ENCODE assay signal across 29 cellular contexts in the genomic region with DNA sequence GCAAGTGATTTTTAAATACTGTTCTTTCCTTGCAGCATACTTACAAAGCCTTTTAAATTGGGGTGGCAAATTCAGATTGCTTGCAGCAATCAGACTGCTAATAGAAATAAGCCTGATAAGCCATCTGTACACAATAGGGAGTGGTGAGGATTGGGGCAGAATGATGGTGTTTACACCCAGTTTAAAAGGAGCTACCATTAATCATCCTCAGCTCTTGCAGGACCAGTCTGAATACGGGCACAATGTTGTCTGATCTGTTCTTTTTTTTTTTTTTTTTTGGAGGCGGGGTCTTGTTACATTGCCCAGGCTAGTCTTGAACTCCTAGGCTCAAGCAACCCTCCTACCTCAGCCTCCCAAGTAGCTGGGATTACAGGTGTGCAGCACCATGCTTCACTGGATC. TPM values are rescaled to one million over a fixed set of nuclear protein-coding genes. Genes with fewer than 3 reads are reported as not detected.
"Had no signal": no experiment of that assay in that cellular context is flagged by ENCODE, and none has a peak within 500 bp of the region (broad histone marks: within the 10 kb centered on the region; RNA-seq: fewer than 3 reads in every experiment).

No MANE protein-coding gene starts in this region.

- H3K4me3 ChIP-seq: ascending aorta, cardiac muscle cell, K562, Peyer's patch, SK-N-MC had no signal

- H3K27me3 ChIP-seq: ascending aorta, cardiac muscle cell, Peyer's patch had no signal

- ATAC-seq: activated CD4-positive, alpha-beta T cell treated with anti-CD3 and anti-CD28 coated beads for 36 hours; activated CD4-positive, CD25-positive, alpha-beta regulatory T cell treated with anti-CD3 and anti-CD28 coated beads, Interleukin-2, amount 50 U/mL, for 24 hours; activated CD8-positive, alpha-beta T cell treated with anti-CD3 and anti-CD28 coated beads, Interleukin-2, amount 10 ng/mL, durations not matched to agents 7 days and 5 days; K562; PC-3; Right ventricle myocardium inferior had no signal

- H3K4me1 ChIP-seq: Peyer's patch had no signal

- H3K9me3 ChIP-seq: ascending aorta, Peyer's patch had no signal

- DNase-seq: activated CD4-positive, alpha-beta T cell treated with anti-CD3 and anti-CD28 coated beads for 36 hours; activated CD4-positive, alpha-beta T cell treated with anti-CD3 and anti-CD28 coated beads, Interleukin-2, amount 10 ng/mL, durations not matched to agents 7 days and 5 days; activated CD4-positive, alpha-beta T cell treated with anti-CD3 and anti-CD28 coated beads, Interleukin-2, amount 50 U/mL, for 48 hours; activated CD8-positive, alpha-beta T cell treated with anti-CD3 and anti-CD28 coated beads, Interleukin-2, amount 10 ng/mL, durations not matched to agents 7 days and 5 days; activated gamma-delta T cell; activated naive CD4-positive, alpha-beta T cell treated with Interleukin-2 at 50 U/mL for 16 hours; activated naive CD8-positive, alpha-beta T cell treated with anti-CD3 and anti-CD28 coated beads, Interleukin-2, amount 10 ng/mL, durations not matched to agents 7 days and 5 days; activated T-cell treated with anti-CD3 and anti-CD28 coated beads, Interleukin-2, amount 50 U/mL, for 24 hours; amygdala; NCI-H1048; NCI-H1105 treated with DMSO at 0.1 percent for 48 hours; NCI-H1436; NCI-H187; NCI-H2107; NCI-H2171; NCI-H510A; NCI-H526; NCI-H748 treated with DMSO at 0.1 percent for 48 hours; NK-92 treated with Interleukin-12 subunit alpha and Interleukin-12 subunit beta, amount 100 ng/mL, for 24 hours; PC-3; Peyer's patch; RPMI8226; T1000 had no signal

- H3K36me3 ChIP-seq: cardiac muscle cell, Peyer's patch had no signal

- H3K27ac ChIP-seq: cardiac muscle cell, Peyer's patch, SK-N-MC had no signal

RNA-seq across cellular contexts. Expression of gene REP15, which starts 50.1 kb away (rescaled TPM):
- total RNA-seq: activated CD4-positive, alpha-beta T cell treated with anti-CD3 and anti-CD28 coated beads for 36 hours; ascending aorta; K562 had no signal
- polyA plus RNA-seq: cardiac muscle cell, K562 had no signal
